20 cellular contexts compared by ENCODE assay signal in the genomic region with DNA sequence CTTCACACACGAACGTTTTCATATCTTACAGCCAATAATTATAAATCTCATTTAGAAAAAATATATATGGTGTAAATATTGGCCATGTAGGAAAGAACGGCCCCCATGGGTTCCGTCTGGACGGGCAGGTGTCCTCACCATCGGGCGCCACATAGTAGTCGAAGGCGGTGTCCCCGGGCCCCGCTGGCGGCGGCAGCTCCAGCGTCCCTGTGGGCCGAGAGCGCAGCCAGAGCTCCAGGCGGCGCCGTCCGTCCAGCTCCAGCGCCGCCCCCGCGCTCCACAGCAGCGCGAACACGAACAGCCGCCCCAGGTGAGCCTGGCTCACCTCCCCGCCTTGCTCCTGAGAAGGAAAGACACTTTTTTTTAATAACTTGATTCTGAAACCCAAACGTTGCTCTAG.
A peak's percentile ranks its signal among the peaks of the same experiment; 100 is the strongest.
DNase-seq lines count a peak whose midpoint lies in the region; ATAC-seq and TF ChIP-seq lines count a peak whose summit lies in the region.
"Had no signal": no experiment of that assay in that cellular context is flagged by ENCODE, and none has a peak within 500 bp of the region (broad histone marks: within the 10 kb centered on the region; RNA-seq: fewer than 3 reads in every experiment).

No MANE protein-coding gene starts in this region.

- peak overlapping the region; percentile 73 for H2BK12ac ChIP-seq in neuronal stem cell (ENCODE audit: low read length)

- H2BK15ac ChIP-seq in neuronal stem cell (ENCODE audit: low read length) = no peak overlapping the region

- H3K79me1 ChIP-seq in neuronal stem cell (ENCODE audit: low read depth, low read length) = no peaks in the 10 kb centered on the region

- H3K9ac ChIP-seq in mammary epithelial cell (ENCODE audit: insufficient read depth, low read length) (no peak overlapping the region), neuronal stem cell (ENCODE audit: low read depth, low read length, poor library complexity) (no peak overlapping the region)

- H2AFZ ChIP-seq in mammary epithelial cell (ENCODE audit: low read depth, low read length) (no peak overlapping the region), neuronal stem cell (ENCODE audit: low read length) (no peak overlapping the region)

- dilution Hi-C loops in mammary epithelial cell (cut with HindIII; ENCODE audit: low sequenced_read_pairs) = no loop called here

- no peak overlapping the region for H4K91ac ChIP-seq in neuronal stem cell (ENCODE audit: low read depth, low read length, poor library complexity)

- no peaks in the 10 kb centered on the region for H3K27me3 ChIP-seq in MG63
- H3K27me3 ChIP-seq in mammary epithelial cell (ENCODE audit: insufficient read depth, low read length) = no peaks in the 10 kb centered on the region
- no peaks in the 10 kb centered on the region for H3K27me3 ChIP-seq in neuronal stem cell (ENCODE audit: control insufficient read depth in 3 of 3, insufficient read depth in 3 of 3, low read depth in 1 of 3, low read length in 3 of 3)
- H3K27me3 ChIP-seq: BE2C had no signal

- no peak overlapping the region for H2BK120ac ChIP-seq in neuronal stem cell (ENCODE audit: low read depth, low read length)

- peak overlapping the region; percentile 65 for H3K23ac ChIP-seq in neuronal stem cell (ENCODE audit: low read depth, low read length, poor library complexity)

- peak overlapping the region; percentile 57 for H3K18ac ChIP-seq in neuronal stem cell (ENCODE audit: low read length)

- intact Hi-C loops in mammary epithelial cell (cut with micrococcal nuclease) = loop anchor here (5.0 kb wide), 1 partner anchor 243 kb away; no protein-coding TSS in a partner anchor

- H3K79me2 ChIP-seq in mammary epithelial cell (ENCODE audit: insufficient read depth, low read length) = no peaks in the 10 kb centered on the region

- no peak overlapping the region for H4K8ac ChIP-seq in neuronal stem cell (ENCODE audit: low read depth, low read length)

- H2AK5ac ChIP-seq in neuronal stem cell (ENCODE audit: low read depth, low read length) = no peak overlapping the region

- H3K4me3 ChIP-seq in MG63 (peak overlapping the region; percentile 28), mammary epithelial cell (replicated peaks in 1 of 3; ENCODE audit: insufficient read depth in 1 of 3, low read depth in 2 of 3, low read length in 3 of 3) (no peak overlapping the region), neuronal stem cell (ENCODE audit: low read length in 2 of 2) (no peak overlapping the region)
- H3K4me3 ChIP-seq: A549 had no signal

- no peaks in the 10 kb centered on the region for H4K20me1 ChIP-seq in mammary epithelial cell (ENCODE audit: insufficient read depth, low read length)

- no peak overlapping the region for H2BK5ac ChIP-seq in neuronal stem cell (ENCODE audit: low read length)

- CTCF ChIA-PET in mammary epithelial cell (lab: Charles Lee; ENCODE audit: low non-redundant PET) = no interaction called here

- H3K27ac ChIP-seq in mammary epithelial cell (ENCODE audit: insufficient read depth, low read depth, low read length) (no peak overlapping the region), neuronal stem cell (replicated peaks; ENCODE audit: low read length) (no peak overlapping the region)
- H3K27ac ChIP-seq: A549 had no signal

- H3K4ac ChIP-seq in neuronal stem cell (ENCODE audit: low read length) = no peak overlapping the region

- TF ChIP-seq CTCF in mammary epithelial cell (conservative IDR thresholded peaks at IDR 0.05 in 1 of 2, IDR thresholded peaks at IDR 0.05 in 1 of 2; ENCODE audit: extremely low read depth in 1 of 2, insufficient read depth in 1 of 2, low read depth in 1 of 2, low read length in 2 of 2) (no peak), omental fat pad (IDR thresholded peaks at IDR 0.05) (no peak)

- H3K4me1 ChIP-seq in mammary epithelial cell (ENCODE audit: insufficient read depth, low read length) (no peaks in the 10 kb centered on the region), neuronal stem cell (ENCODE audit: control insufficient read depth in 2 of 2, insufficient read depth in 1 of 2, low read depth in 1 of 2, low read length in 2 of 2) (no peaks in the 10 kb centered on the region)
- H3K4me1 ChIP-seq: A549, BE2C had no signal

- 81% methylated on average over 6 of the region's 30 CpGs for WGBS in mammary epithelial cell (ENCODE audit: low coverage, missing lambda C conversion rate)
- WGBS in neuronal stem cell (ENCODE audit: extremely low coverage in 2 of 2, insufficient read length in 2 of 2, insufficient replicate concordance in 1 of 2), 2 donors = no CpG with 5 or more reads among the region's 30 CpGs

- ATAC-seq in omental fat pad (ENCODE audit: low FRiP score) = no peak
- no peak for ATAC-seq in stimulated activated naive CD8-positive, alpha-beta T cell treated with anti-CD3 and anti-CD28 coated beads, Interleukin-15, Interleukin-2, amounts not matched to agents 100 U/mL and 50 U/mL, for 24 hours
- ATAC-seq: A549, Panc1, Right ventricle myocardium inferior had no signal

- H3K14ac ChIP-seq in neuronal stem cell (ENCODE audit: low read length) = no peak overlapping the region

- H3K9me3 ChIP-seq in MG63 (no peaks in the 10 kb centered on the region), mammary epithelial cell (replicated peaks; ENCODE audit: insufficient read depth, low read length) (peaks cover 2% of the 10 kb centered on the region), neuronal stem cell (replicated peaks in 1 of 2; ENCODE audit: control insufficient read depth in 2 of 2, insufficient read depth in 1 of 2, low read depth in 1 of 2, low read length in 2 of 2) (no peaks in the 10 kb centered on the region)
- H3K9me3 ChIP-seq: A549, BE2C had no signal

- BruUV-seq in mammary epithelial cell (replicated peaks; lab: Mats Ljungman, UMichigan) = no TSS peak

- DNase-seq in Daoy (ENCODE audit: low read depth) (peak; percentile 47), MG63 (peak; percentile 42), mammary epithelial cell (peak; percentile 9), neuronal stem cell (ENCODE audit: low spot score) (no peak), omental fat pad (ENCODE audit: low spot score) (no peak), HuH-7.5 (ENCODE audit: low spot score) (no peak), D341Med (ENCODE audit: low spot score) (no peak)
- DNase-seq in stimulated activated naive CD8-positive, alpha-beta T cell treated with anti-CD3 and anti-CD28 coated beads, Interleukin-15, Interleukin-2, amounts not matched to agents 100 U/mL and 50 U/mL, for 24 hours = no peak
- DNase-seq: BE2C, DMS 273 treated with DMSO at 0.1 percent for 48 hours, DMS79 treated with DMSO at 0.1 percent for 48 hours, Karpas-422, NCI-H1417, NCI-H1694 treated with DMSO at 0.1 percent for 48 hours, NCI-H2081 treated with DMSO at 0.1 percent for 48 hours, NCI-H446 treated with DMSO at 0.1 percent for 48 hours, NCI-H774 had no signal

- in situ Hi-C loops in mammary epithelial cell (cut with MboI; ENCODE audit: low sequenced_read_pairs in 2 of 2) = no loop called here

- no peak overlapping the region for H3K4me2 ChIP-seq in mammary epithelial cell (ENCODE audit: insufficient read depth, low read depth, low read length)
- no peak overlapping the region for H3K4me2 ChIP-seq in neuronal stem cell (ENCODE audit: insufficient read depth, low read length, poor library complexity, severe bottlenecking)
- H3K4me2 ChIP-seq: A549 had no signal

- H3K36me3 ChIP-seq in MG63 = no peaks in the 10 kb centered on the region
- H3K36me3 ChIP-seq in mammary epithelial cell (ENCODE audit: insufficient read depth, low read length) = no peaks in the 10 kb centered on the region
- no peaks in the 10 kb centered on the region for H3K36me3 ChIP-seq in neuronal stem cell (replicated peaks in 1 of 2; ENCODE audit: control insufficient read depth in 2 of 2, insufficient read depth in 2 of 2, low read length in 2 of 2)
- H3K36me3 ChIP-seq: BE2C had no signal

Comparison
In these comparisons a context has a peak if more than half of its experiments do, and no peak if none do; other contexts are left out.
1. DNase-seq: peak in Daoy (single experiment), MG63 (single experiment) and mammary epithelial cell (single experiment); none in neuronal stem cell (single experiment), omental fat pad (single experiment), stimulated activated naive CD8-positive, alpha-beta T cell treated with anti-CD3 and anti-CD28 coated beads, Interleukin-15, Interleukin-2, amounts not matched to agents 100 U/mL and 50 U/mL, for 24 hours (single experiment), HuH-7.5 (single experiment) and D341Med (single experiment).